In genomic region chr3:47022540-47023161, GRCh38 we compare ENCODE assay signal across 14 cellular contexts. TPM values are rescaled to one million over a fixed set of nuclear protein-coding genes. Genes with fewer than 3 reads are reported as not detected.
A peak's percentile ranks its signal among the peaks of the same experiment; 100 is the strongest.
DNase-seq lines count a peak whose midpoint lies in the region; ATAC-seq and TF ChIP-seq lines count a peak whose summit lies in the region.
"Had no signal": no experiment of that assay in that cellular context is flagged by ENCODE, and none has a peak within 500 bp of the region (broad histone marks: within the 10 kb centered on the region; RNA-seq: fewer than 3 reads in every experiment).

No MANE protein-coding gene starts in this region.

- peaks cover 13% of the 10 kb centered on the region for H4K20me1 ChIP-seq in hepatocyte (ENCODE audit: insufficient read depth, poor library complexity, severe bottlenecking)

- no peak overlapping the region for H3K4me3 ChIP-seq in hepatocyte

- no peaks in the 10 kb centered on the region for H3K36me3 ChIP-seq in hepatocyte (replicated peaks; ENCODE audit: insufficient read depth, low read depth)

- no peaks in the 10 kb centered on the region for H3K9me3 ChIP-seq in hepatocyte (ENCODE audit: low read depth)

- 59% methylated on average over 3 of the region's 3 CpGs for WGBS in hepatocyte (ENCODE audit: low lambda C conversion rate, missing lambda C conversion rate)

- peaks cover 53% of the 10 kb centered on the region for H3K79me2 ChIP-seq in hepatocyte

- no peak overlapping the region for H3K4me2 ChIP-seq in hepatocyte

- H3K27ac ChIP-seq in 22Rv1 (peak overlapping the region; percentile 47), VCaP (peak overlapping the region; percentile 73), hepatocyte (peak overlapping the region; percentile 6)

- no peak for TF ChIP-seq CTCF in 22Rv1 (IDR thresholded peaks at IDR 0.05)
- no peak for TF ChIP-seq CTCF in VCaP (conservative IDR thresholded peaks at IDR 0.05)
- TF ChIP-seq CTCF in hepatocyte (IDR thresholded peaks at IDR 0.05; ENCODE audit: poor library complexity) = no peak

- H3K9me2 ChIP-seq in hepatocyte (replicated peaks; ENCODE audit: insufficient read depth) = no peaks in the 10 kb centered on the region

- DNase-seq in GM03348 (ENCODE audit: low spot score) (peak; percentile 5), hepatocyte (ENCODE audit: low spot score) (peak; percentile 55), DMS114 treated with DMSO at 0.1 percent for 48 hours (lab: John Stamatoyannopoulos, UW; ENCODE audit: unreplicated experiment) (no peak), NCI-H2081 treated with DMSO at 0.1 percent for 48 hours (lab: John Stamatoyannopoulos, UW) (no peak), hepatic stellate cell (ENCODE audit: low spot score) (no peak)
- no peak for DNase-seq in stimulated activated naive CD8-positive, alpha-beta T cell treated with anti-CD3 and anti-CD28 coated beads, Interleukin-15, Interleukin-2, amounts not matched to agents 100 U/mL and 50 U/mL, for 24 hours
- DNase-seq: activated CD4-positive, alpha-beta T cell treated with anti-CD3 and anti-CD28 coated beads for 1 hour; activated gamma-delta T cell; CD8-positive, alpha-beta memory T cell; natural killer cell; NCI-H1436; stimulated activated naive B cell treated with anti-CD40 and anti-IgM and Interleukin-4, amounts not matched to agents 10 μg/mL and 1 μg/mL and 100 μg/mL, for 72 hours had no signal

- no peak for ATAC-seq in stimulated activated naive CD8-positive, alpha-beta T cell treated with anti-CD3 and anti-CD28 coated beads, Interleukin-15, Interleukin-2, amounts not matched to agents 100 U/mL and 50 U/mL, for 24 hours
- ATAC-seq: natural killer cell; stimulated activated naive B cell treated with anti-CD40 and anti-IgM and Interleukin-4, amounts not matched to agents 10 μg/mL and 1 μg/mL and 100 μg/mL, for 72 hours had no signal

- H2AFZ ChIP-seq in hepatocyte = no peak overlapping the region

- H3K27me3 ChIP-seq in hepatocyte = no peaks in the 10 kb centered on the region

- H3K4me1 ChIP-seq in hepatocyte (ENCODE audit: insufficient read depth) = no peaks in the 10 kb centered on the region

RNA-seq across cellular contexts. Expression of gene NBEAL2, which starts 43.2 kb away (rescaled TPM):
- 23.6 and 38.6 TPM in 2 replicates for total RNA-seq in hepatocyte
- polyA plus RNA-seq in hepatocyte = 42.2 and 58.5 TPM in 2 replicates

RNA-seq across cellular contexts. Expression of gene CCDC12, which starts 46.1 kb away (rescaled TPM):
- 41.1 and 47.5 TPM in 2 replicates for total RNA-seq in hepatocyte
- 78.4 and 107 TPM in 2 replicates for polyA plus RNA-seq in hepatocyte

Comparison
In these comparisons a context has a peak if more than half of its experiments do, and no peak if none do; other contexts are left out.
1. H3K27ac ChIP-seq: peak in every context shown above with its lines; median percentile 73 in VCaP; 47 in 22Rv1; 6 in hepatocyte.
2. DNase-seq: peak in GM03348 (single experiment) and hepatocyte (single experiment); none in DMS114 treated with DMSO at 0.1 percent for 48 hours (single experiment), NCI-H2081 treated with DMSO at 0.1 percent for 48 hours (single experiment), stimulated activated naive CD8-positive, alpha-beta T cell treated with anti-CD3 and anti-CD28 coated beads, Interleukin-15, Interleukin-2, amounts not matched to agents 100 U/mL and 50 U/mL, for 24 hours (single experiment) and hepatic stellate cell (single experiment).